In genomic region chr9:79687131-79687447, GRCh38 we compare ENCODE assay signal across 2 cellular contexts.
TF ChIP-seq lines count a peak whose summit lies in the region.

No MANE protein-coding gene starts in this region.

TF ChIP-seq in SK-N-SH, 30 proteins besides CTCF, POLR2A, EP300 and RAD21 (continued from another document):
- TF ChIP-seq EZH2phosphoT487 (IDR thresholded peaks at IDR 0.05; ENCODE audit: borderline replicate concordance, low read depth) = no peak
- no peak for TF ChIP-seq FOXJ3 (CRISPR knock-in tag; IDR thresholded peaks at IDR 0.05)
- TF ChIP-seq, protein P1, sequence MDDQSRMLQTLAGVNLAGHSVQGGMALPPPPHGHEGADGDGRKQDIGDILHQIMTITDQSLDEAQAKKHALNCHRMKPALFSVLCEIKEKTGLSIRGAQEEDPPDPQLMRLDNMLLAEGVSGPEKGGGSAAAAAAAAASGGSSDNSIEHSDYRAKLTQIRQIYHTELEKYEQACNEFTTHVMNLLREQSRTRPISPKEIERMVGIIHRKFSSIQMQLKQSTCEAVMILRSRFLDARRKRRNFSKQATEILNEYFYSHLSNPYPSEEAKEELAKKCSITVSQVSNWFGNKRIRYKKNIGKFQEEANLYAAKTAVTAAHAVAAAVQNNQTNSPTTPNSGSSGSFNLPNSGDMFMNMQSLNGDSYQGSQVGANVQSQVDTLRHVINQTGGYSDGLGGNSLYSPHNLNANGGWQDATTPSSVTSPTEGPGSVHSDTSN (IDR thresholded peaks at IDR 0.05) = no peak

TF ChIP-seq in SK-N-SH treated with all-trans-retinoic acid at 6 μM for 48 hours, 23 proteins besides CTCF, POLR2A, EP300 and RAD21 (continued from another document):
- TF ChIP-seq OSR1 (CRISPR knock-in tag; IDR thresholded peaks at IDR 0.05) (no peak), ZNF565 (CRISPR knock-in tag; conservative IDR thresholded peaks at IDR 0.05; ENCODE audit: low read depth) (no peak), ISL1 (CRISPR knock-in tag; IDR thresholded peaks at IDR 0.05) (no peak), ZFP30 (CRISPR knock-in tag; IDR thresholded peaks at IDR 0.05) (no peak)
